In the genomic region with DNA sequence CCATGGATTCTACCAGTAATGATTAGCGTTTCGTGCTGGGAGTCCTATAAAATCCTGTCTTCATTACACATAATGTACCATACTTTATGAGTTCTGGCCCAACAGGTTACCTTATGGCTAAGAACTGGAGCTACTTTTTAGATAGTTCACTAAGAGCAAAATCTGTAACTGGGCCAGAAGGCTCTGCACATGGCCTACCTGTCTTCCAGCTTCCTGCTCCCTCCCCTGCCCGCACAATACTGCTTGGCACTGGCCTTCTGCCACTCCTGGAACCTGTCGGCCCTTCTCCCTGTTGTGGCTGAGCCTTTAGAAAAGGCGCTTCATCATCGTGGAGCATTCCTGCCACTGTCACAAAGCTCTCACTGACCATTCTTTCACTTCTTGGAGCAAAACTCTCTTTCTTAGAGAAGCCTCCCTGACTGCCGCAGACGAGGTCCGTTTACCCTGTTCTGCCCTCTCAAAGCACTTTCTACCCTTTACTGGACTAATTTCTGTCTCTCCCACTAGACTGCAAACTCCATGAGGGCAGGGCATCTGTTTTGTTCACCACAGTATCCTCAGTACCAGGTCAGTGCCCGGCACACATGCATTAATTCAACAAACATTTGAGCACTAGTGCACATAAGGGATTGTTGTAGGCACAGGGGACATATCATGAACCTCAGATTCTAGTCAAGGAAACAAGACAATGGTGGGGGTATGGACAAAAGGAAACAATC, we compare ENCODE assay signal across 1 cellular context.
A peak's percentile ranks its signal among the peaks of the same experiment; 100 is the strongest.
TF ChIP-seq lines count a peak whose summit lies in the region.

No MANE protein-coding gene starts in this region.

TF ChIP-seq in HepG2, 621 proteins besides CTCF, POLR2A, EP300 and RAD21 (continued from another document):
- TF ChIP-seq, protein P1, sequence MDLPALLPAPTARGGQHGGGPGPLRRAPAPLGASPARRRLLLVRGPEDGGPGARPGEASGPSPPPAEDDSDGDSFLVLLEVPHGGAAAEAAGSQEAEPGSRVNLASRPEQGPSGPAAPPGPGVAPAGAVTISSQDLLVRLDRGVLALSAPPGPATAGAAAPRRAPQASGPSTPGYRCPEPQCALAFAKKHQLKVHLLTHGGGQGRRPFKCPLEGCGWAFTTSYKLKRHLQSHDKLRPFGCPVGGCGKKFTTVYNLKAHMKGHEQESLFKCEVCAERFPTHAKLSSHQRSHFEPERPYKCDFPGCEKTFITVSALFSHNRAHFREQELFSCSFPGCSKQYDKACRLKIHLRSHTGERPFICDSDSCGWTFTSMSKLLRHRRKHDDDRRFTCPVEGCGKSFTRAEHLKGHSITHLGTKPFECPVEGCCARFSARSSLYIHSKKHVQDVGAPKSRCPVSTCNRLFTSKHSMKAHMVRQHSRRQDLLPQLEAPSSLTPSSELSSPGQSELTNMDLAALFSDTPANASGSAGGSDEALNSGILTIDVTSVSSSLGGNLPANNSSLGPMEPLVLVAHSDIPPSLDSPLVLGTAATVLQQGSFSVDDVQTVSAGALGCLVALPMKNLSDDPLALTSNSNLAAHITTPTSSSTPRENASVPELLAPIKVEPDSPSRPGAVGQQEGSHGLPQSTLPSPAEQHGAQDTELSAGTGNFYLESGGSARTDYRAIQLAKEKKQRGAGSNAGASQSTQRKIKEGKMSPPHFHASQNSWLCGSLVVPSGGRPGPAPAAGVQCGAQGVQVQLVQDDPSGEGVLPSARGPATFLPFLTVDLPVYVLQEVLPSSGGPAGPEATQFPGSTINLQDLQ (CRISPR knock-in tag; IDR thresholded peaks at IDR 0.05): 0 out of 2 replicates have a peak, but pooled peaks have one; percentile 38
- TF ChIP-seq, protein P2, sequence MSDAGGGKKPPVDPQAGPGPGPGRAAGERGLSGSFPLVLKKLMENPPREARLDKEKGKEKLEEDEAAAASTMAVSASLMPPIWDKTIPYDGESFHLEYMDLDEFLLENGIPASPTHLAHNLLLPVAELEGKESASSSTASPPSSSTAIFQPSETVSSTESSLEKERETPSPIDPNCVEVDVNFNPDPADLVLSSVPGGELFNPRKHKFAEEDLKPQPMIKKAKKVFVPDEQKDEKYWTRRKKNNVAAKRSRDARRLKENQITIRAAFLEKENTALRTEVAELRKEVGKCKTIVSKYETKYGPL (CRISPR knock-in tag; IDR thresholded peaks at IDR 0.05): no peak
- TF ChIP-seq SOX6 (IDR thresholded peaks at IDR 0.05) (no peak), SOX6 (CRISPR knock-in tag; IDR thresholded peaks at IDR 0.05) (no peak), ZNF407 (CRISPR knock-in tag; IDR thresholded peaks at IDR 0.05; ENCODE audit: not compliant biosample characterization) (peak; percentile 48), ZNF772 (CRISPR knock-in tag; IDR thresholded peaks at IDR 0.05) (0 out of 2 replicates have a peak, but pooled peaks have one; percentile 23), HBP1 (CRISPR knock-in tag; IDR thresholded peaks at IDR 0.05; ENCODE audit: low read depth) (no peak), CENPX (CRISPR knock-in tag; IDR thresholded peaks at IDR 0.05) (0 out of 2 replicates have a peak, but pooled peaks have one; percentile 53), ZNF709 (CRISPR knock-in tag; IDR thresholded peaks at IDR 0.05) (no peak), ZNF567 (CRISPR knock-in tag; IDR thresholded peaks at IDR 0.05; ENCODE audit: borderline replicate concordance) (no peak), PRMT3 (CRISPR knock-in tag; IDR thresholded peaks at IDR 0.05; ENCODE audit: borderline replicate concordance, low read depth) (no peak), IKZF1 (IDR thresholded peaks at IDR 0.05) (no peak), BORCS8-MEF2B (CRISPR knock-in tag; IDR thresholded peaks at IDR 0.05) (peak; percentile 50; the same call in 1 of the 2 replicates)
TF ChIP-seq in HepG2: peak in this region for 6.
